In genomic region chr5:10923310-10923709, GRCh38 we compare ENCODE assay signal across 38 cellular contexts.
"Had no signal": no experiment of that assay in that cellular context is flagged by ENCODE, and none has a peak within 500 bp of the region (broad histone marks: within the 10 kb centered on the region; RNA-seq: fewer than 3 reads in every experiment).

No MANE protein-coding gene starts in this region.

- H3K36me3 Mint-ChIP-seq: activated naive CD4-positive, alpha-beta T cell treated with anti-CD3 and anti-CD28 coated beads, Interleukin-2, amount 10 ng/mL, durations not matched to agents 7 days and 5 days; activated naive CD4-positive, alpha-beta T cell treated with anti-CD3 and anti-CD28 coated beads, Interleukin-2, amount 50 U/mL, for 24 hours; activated naive CD4-positive, alpha-beta T cell treated with anti-CD3 and anti-CD28 coated beads, Interleukin-2, amount 50 U/mL, for 72 hours; activated naive CD8-positive, alpha-beta T cell; activated naive CD8-positive, alpha-beta T cell treated with anti-CD3 and anti-CD28 coated beads for 36 hours; activated naive CD8-positive, alpha-beta T cell treated with anti-CD3 and anti-CD28 coated beads, Interleukin-2, amount 10 ng/mL, durations not matched to agents 7 days and 5 days; brain had no signal

- H3K9me3 ChIP-seq: adrenal gland, ascending aorta, breast epithelium had no signal

- H3K4me1 Mint-ChIP-seq: activated naive CD4-positive, alpha-beta T cell treated with anti-CD3 and anti-CD28 coated beads, Interleukin-2, amount 10 ng/mL, durations not matched to agents 7 days and 5 days; activated naive CD4-positive, alpha-beta T cell treated with anti-CD3 and anti-CD28 coated beads, Interleukin-2, amount 50 U/mL, for 24 hours; activated naive CD8-positive, alpha-beta T cell treated with anti-CD3 and anti-CD28 coated beads for 36 hours; activated naive CD8-positive, alpha-beta T cell treated with anti-CD3 and anti-CD28 coated beads, Interleukin-2, amount 10 ng/mL, durations not matched to agents 7 days and 5 days; activated naive CD8-positive, alpha-beta T cell treated with anti-CD3 and anti-CD28 coated beads, Interleukin-2, amount 50 U/mL, for 24 hours; activated T-helper 17 cell treated with anti-CD3 and anti-CD28 coated beads, Interleukin-2, amount 50 U/mL, for 72 hours; central memory CD8-positive, alpha-beta T cell had no signal

- H3K4me1 ChIP-seq: adrenal gland, ascending aorta, body of pancreas, breast epithelium had no signal

- H3K27me3 ChIP-seq: adrenal gland, ascending aorta, body of pancreas, brain microvascular endothelial cell, breast epithelium, cardiac muscle cell had no signal

- H3K9me3 Mint-ChIP-seq: activated naive CD4-positive, alpha-beta T cell treated with anti-CD3 and anti-CD28 coated beads for 36 hours; activated naive CD4-positive, alpha-beta T cell treated with anti-CD3 and anti-CD28 coated beads, Interleukin-2, amount 50 U/mL, for 24 hours; activated naive CD8-positive, alpha-beta T cell treated with anti-CD3 and anti-CD28 coated beads for 36 hours; activated T-cell treated with anti-CD3 and anti-CD28 coated beads, Interleukin-2, amount 50 U/mL, for 24 hours; activated T-cell treated with anti-CD3 and anti-CD28 coated beads, Interleukin-2, amount 50 U/mL, for 4 hours; activated T-helper 1 cell treated with anti-CD3 and anti-CD28 coated beads, Interleukin-12 subunit alpha, Interleukin-12 subunit beta, Interleukin-2, Interleukin-4 antibody, amounts not matched to agents 30 ng/mL and 10 ng/mL and 1 ng/mL, durations not matched to agents 14 hours and 24 hours and 36 hours; activated T-helper 17 cell treated with anti-CD3 and anti-CD28 coated beads, Interleukin-2, amount 50 U/mL, for 72 hours; activated T-helper 2 cell treated with anti-CD3 and anti-CD28 coated beads, Interferon-gamma antibody, Interleukin-2, Interleukin-4, amounts not matched to agents 10 μg/mL and 5 μg/mL and 100 μg/mL, durations not matched to agents 14 hours and 24 hours and 36 hours had no signal

- H3K36me3 ChIP-seq: adrenal gland, ascending aorta, brain microvascular endothelial cell, breast epithelium, cardiac muscle cell had no signal

- H3K4me3 Mint-ChIP-seq: activated naive CD4-positive, alpha-beta T cell treated with anti-CD3 and anti-CD28 coated beads for 36 hours; activated naive CD4-positive, alpha-beta T cell treated with anti-CD3 and anti-CD28 coated beads, Interleukin-2, amount 10 ng/mL, durations not matched to agents 7 days and 5 days; activated naive CD4-positive, alpha-beta T cell treated with anti-CD3 and anti-CD28 coated beads, Interleukin-2, amount 50 U/mL, for 24 hours; activated naive CD8-positive, alpha-beta T cell; activated naive CD8-positive, alpha-beta T cell treated with anti-CD3 and anti-CD28 coated beads for 36 hours; activated naive CD8-positive, alpha-beta T cell treated with anti-CD3 and anti-CD28 coated beads, Interleukin-2, amount 10 ng/mL, durations not matched to agents 7 days and 5 days; activated naive CD8-positive, alpha-beta T cell treated with anti-CD3 and anti-CD28 coated beads, Interleukin-2, amount 50 U/mL, for 24 hours; activated T-cell treated with anti-CD3 and anti-CD28 coated beads, Interleukin-2, amount 50 U/mL, for 24 hours; activated T-cell treated with anti-CD3 and anti-CD28 coated beads, Interleukin-2, amount 50 U/mL, for 4 hours; activated T-cell treated with anti-CD3 and anti-CD28 coated beads, Interleukin-2, amount 50 U/mL, for 72 hours; activated T-helper 1 cell treated with anti-CD3 and anti-CD28 coated beads, Interleukin-12 subunit alpha, Interleukin-12 subunit beta, Interleukin-2, Interleukin-4 antibody, amounts not matched to agents 30 ng/mL and 10 ng/mL and 1 ng/mL, durations not matched to agents 14 hours and 24 hours and 36 hours; activated T-helper 17 cell treated with anti-CD3 and anti-CD28 coated beads, Interleukin-2, amount 50 U/mL, for 72 hours; brain; central memory CD8-positive, alpha-beta T cell had no signal

- H3K27ac ChIP-seq: adrenal gland, ascending aorta, body of pancreas, brain microvascular endothelial cell, breast epithelium, cardiac muscle cell had no signal

- ATAC-seq: activated naive CD4-positive, alpha-beta T cell treated with anti-CD3 and anti-CD28 coated beads, Interleukin-2, amount 50 U/mL, for 72 hours; activated naive CD8-positive, alpha-beta T cell treated with anti-CD3 and anti-CD28 coated beads, Interleukin-2, amount 50 U/mL, for 24 hours; activated T-cell treated with anti-CD3 and anti-CD28 coated beads, Interleukin-2, amount 50 U/mL, for 4 hours; activated T-cell treated with anti-CD3 and anti-CD28 coated beads, Interleukin-2, amount 50 U/mL, for 72 hours; activated T-helper 17 cell treated with anti-CD3 and anti-CD28 coated beads, Interleukin-2, amount 50 U/mL, for 72 hours; body of pancreas had no signal

- H3K27me3 Mint-ChIP-seq: brain had no signal

- FAIRE-seq: astrocyte, bronchial epithelial cell had no signal

- H3K27ac Mint-ChIP-seq: activated naive CD4-positive, alpha-beta T cell treated with anti-CD3 and anti-CD28 coated beads for 36 hours; activated naive CD4-positive, alpha-beta T cell treated with anti-CD3 and anti-CD28 coated beads, Interleukin-2, amount 10 ng/mL, durations not matched to agents 7 days and 5 days; activated naive CD4-positive, alpha-beta T cell treated with anti-CD3 and anti-CD28 coated beads, Interleukin-2, amount 50 U/mL, for 24 hours; activated naive CD4-positive, alpha-beta T cell treated with anti-CD3 and anti-CD28 coated beads, Interleukin-2, amount 50 U/mL, for 72 hours; activated naive CD8-positive, alpha-beta T cell; activated naive CD8-positive, alpha-beta T cell treated with anti-CD3 and anti-CD28 coated beads for 36 hours; activated naive CD8-positive, alpha-beta T cell treated with anti-CD3 and anti-CD28 coated beads, Interleukin-2, amount 10 ng/mL, durations not matched to agents 7 days and 5 days; activated naive CD8-positive, alpha-beta T cell treated with anti-CD3 and anti-CD28 coated beads, Interleukin-2, amount 50 U/mL, for 24 hours; activated T-cell treated with anti-CD3 and anti-CD28 coated beads, Interleukin-2, amount 50 U/mL, for 24 hours; activated T-cell treated with anti-CD3 and anti-CD28 coated beads, Interleukin-2, amount 50 U/mL, for 72 hours; activated T-helper 1 cell treated with anti-CD3 and anti-CD28 coated beads, Interleukin-12 subunit alpha, Interleukin-12 subunit beta, Interleukin-2, Interleukin-4 antibody, amounts not matched to agents 30 ng/mL and 10 ng/mL and 1 ng/mL, durations not matched to agents 14 hours and 24 hours and 36 hours; activated T-helper 17 cell treated with anti-CD3 and anti-CD28 coated beads, Interleukin-2, amount 50 U/mL, for 72 hours; activated T-helper 2 cell treated with anti-CD3 and anti-CD28 coated beads, Interferon-gamma antibody, Interleukin-2, Interleukin-4, amounts not matched to agents 10 μg/mL and 5 μg/mL and 100 μg/mL, durations not matched to agents 14 hours and 24 hours and 36 hours had no signal

- H3K4me3 ChIP-seq: adrenal gland, ascending aorta, body of pancreas, breast epithelium, cardiac muscle cell had no signal

- DNase-seq: activated effector memory CD4-positive, alpha-beta T cell treated with anti-CD3 and anti-CD28 coated beads, Interleukin-2, amount 50 U/mL, for 16 hours; activated effector memory CD4-positive, alpha-beta T cell treated with Interleukin-2 at 50 U/mL for 16 hours; activated gamma-delta T cell; activated gamma-delta T cell treated with Interleukin-2 at 50 U/mL for 16 hours; activated naive CD4-positive, alpha-beta T cell; activated naive CD4-positive, alpha-beta T cell treated with anti-CD3 and anti-CD28 coated beads for 36 hours; activated naive CD4-positive, alpha-beta T cell treated with anti-CD3 and anti-CD28 coated beads, Interleukin-2, amount 10 ng/mL, durations not matched to agents 7 days and 5 days; activated naive CD4-positive, alpha-beta T cell treated with anti-CD3 and anti-CD28 coated beads, Interleukin-2, amount 50 U/mL, for 16 hours; activated naive CD4-positive, alpha-beta T cell treated with Interleukin-2 at 50 U/mL for 16 hours; activated naive CD8-positive, alpha-beta T cell treated with anti-CD3 and anti-CD28 coated beads for 36 hours; activated naive CD8-positive, alpha-beta T cell treated with anti-CD3 and anti-CD28 coated beads, Interleukin-2, amount 10 ng/mL, durations not matched to agents 7 days and 5 days; activated naive CD8-positive, alpha-beta T cell treated with anti-CD3 and anti-CD28 coated beads, Interleukin-2, amount 50 U/mL, for 24 hours; activated T-cell treated with anti-CD3 and anti-CD28 coated beads, Interleukin-2, amount 50 U/mL, for 24 hours; activated T-cell treated with anti-CD3 and anti-CD28 coated beads, Interleukin-2, amount 50 U/mL, for 4 hours; activated T-cell treated with anti-CD3 and anti-CD28 coated beads, Interleukin-2, amount 50 U/mL, for 48 hours; activated T-cell treated with anti-CD3 and anti-CD28 coated beads, Interleukin-2, amount 50 U/mL, for 72 hours; adrenal gland; amniotic stem cell; amygdala; anterior cingulate cortex; aorta; body of pancreas; brain microvascular endothelial cell; central memory CD4-positive, alpha-beta T cell; cerebellar nuclear complex had no signal
